Comparison of ENCODE assay signal across 1 cellular context in genomic region chr16:30766206-30766921, GRCh38.
TF ChIP-seq lines count a peak whose summit lies in the region.

No MANE protein-coding gene starts in this region.

TF ChIP-seq in HepG2, 621 proteins besides CTCF, POLR2A, EP300 and RAD21:
- TF ChIP-seq MAZ (IDR thresholded peaks at IDR 0.05; ENCODE audit: borderline replicate concordance, low read depth, low read length) (no peak), MAZ (CRISPR knock-in tag; IDR thresholded peaks at IDR 0.05; ENCODE audit: low read depth) (no peak), ZNF747 (CRISPR knock-in tag; IDR thresholded peaks at IDR 0.05; ENCODE audit: borderline replicate concordance) (no peak), RBFOX2 (IDR thresholded peaks at IDR 0.05; ENCODE audit: low read depth, low read length) (peak; percentile 41; the same call in 1 of the 2 replicates), ZNF230 (CRISPR knock-in tag; IDR thresholded peaks at IDR 0.05) (no peak), AGO2 (optimal IDR thresholded peaks at IDR 0.05; ENCODE audit: low read depth, low read length) (peak; percentile 45)
- TF ChIP-seq, protein P1, sequence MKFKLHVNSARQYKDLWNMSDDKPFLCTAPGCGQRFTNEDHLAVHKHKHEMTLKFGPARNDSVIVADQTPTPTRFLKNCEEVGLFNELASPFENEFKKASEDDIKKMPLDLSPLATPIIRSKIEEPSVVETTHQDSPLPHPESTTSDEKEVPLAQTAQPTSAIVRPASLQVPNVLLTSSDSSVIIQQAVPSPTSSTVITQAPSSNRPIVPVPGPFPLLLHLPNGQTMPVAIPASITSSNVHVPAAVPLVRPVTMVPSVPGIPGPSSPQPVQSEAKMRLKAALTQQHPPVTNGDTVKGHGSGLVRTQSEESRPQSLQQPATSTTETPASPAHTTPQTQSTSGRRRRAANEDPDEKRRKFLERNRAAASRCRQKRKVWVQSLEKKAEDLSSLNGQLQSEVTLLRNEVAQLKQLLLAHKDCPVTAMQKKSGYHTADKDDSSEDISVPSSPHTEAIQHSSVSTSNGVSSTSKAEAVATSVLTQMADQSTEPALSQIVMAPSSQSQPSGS (CRISPR knock-in tag; IDR thresholded peaks at IDR 0.05): no peak
- TF ChIP-seq, protein P2, sequence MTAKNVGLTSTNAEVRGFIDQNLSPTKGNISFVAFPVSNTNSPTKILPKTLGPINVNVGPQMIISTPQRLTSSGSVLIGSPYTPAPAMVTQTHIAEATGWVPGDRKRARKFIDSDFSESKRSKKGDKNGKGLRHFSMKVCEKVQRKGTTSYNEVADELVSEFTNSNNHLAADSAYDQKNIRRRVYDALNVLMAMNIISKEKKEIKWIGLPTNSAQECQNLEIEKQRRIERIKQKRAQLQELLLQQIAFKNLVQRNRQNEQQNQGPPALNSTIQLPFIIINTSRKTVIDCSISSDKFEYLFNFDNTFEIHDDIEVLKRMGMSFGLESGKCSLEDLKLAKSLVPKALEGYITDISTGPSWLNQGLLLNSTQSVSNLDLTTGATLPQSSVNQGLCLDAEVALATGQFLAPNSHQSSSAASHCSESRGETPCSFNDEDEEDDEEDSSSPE (CRISPR knock-in tag; IDR thresholded peaks at IDR 0.05): no peak
TF ChIP-seq in HepG2: peak in this region for 2.
